In the genomic region with DNA sequence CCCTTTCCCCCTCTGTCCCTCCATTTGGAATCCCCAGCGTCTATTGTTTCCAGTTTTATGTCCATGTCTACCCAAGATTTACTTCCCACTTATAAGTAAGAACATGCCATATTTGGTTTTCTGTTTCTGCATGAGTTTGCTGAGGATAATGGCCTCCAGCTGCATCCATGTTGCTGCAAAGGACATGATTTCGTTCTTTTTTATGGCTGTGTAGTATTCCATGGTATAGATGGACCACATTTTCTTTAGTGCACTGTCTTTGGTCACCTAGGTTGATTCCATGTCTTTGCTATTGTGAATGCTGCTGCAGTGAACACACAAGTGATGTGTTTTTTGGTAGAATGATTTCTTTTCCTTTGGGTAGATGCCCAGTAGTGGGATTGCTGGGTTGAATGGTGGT, we compare ENCODE assay signal across 23 cellular contexts. TPM values are rescaled to one million over a fixed set of nuclear protein-coding genes. Genes with fewer than 3 reads are reported as not detected.
DNase-seq lines count a peak whose midpoint lies in the region; ATAC-seq and TF ChIP-seq lines count a peak whose summit lies in the region.
"Had no signal": no experiment of that assay in that cellular context is flagged by ENCODE, and none has a peak within 500 bp of the region (broad histone marks: within the 10 kb centered on the region; RNA-seq: fewer than 3 reads in every experiment).

No MANE protein-coding gene starts in this region.

- no peak for ATAC-seq in gastrocnemius medialis
- ATAC-seq: A549, GM12878 had no signal

- no peaks in the 10 kb centered on the region for H3K9me3 ChIP-seq in HEK293 (ENCODE audit: control insufficient read depth, insufficient read depth, low read depth, low read length)
- no peaks in the 10 kb centered on the region; the same call in 1 of the 2 replicates for H3K9me3 ChIP-seq in SJCRH30 (replicated peaks)
- H3K9me3 ChIP-seq in gastrocnemius medialis = peaks cover 0 to 9% (median 0%) of the 10 kb centered on the region in 3 donors
- peaks cover 12 to 51% of the 10 kb centered on the region in 2 donors for H3K9me3 ChIP-seq in ascending aorta

- in situ Hi-C loops in gastrocnemius medialis (cut with MboI; ENCODE audit: low sequenced_read_pairs in 4 of 4) = no loop called here

- no peak overlapping the region for H3K4me3 ChIP-seq in HEK293 (ENCODE audit: low read depth, low read length)
- H3K4me3 ChIP-seq in SJCRH30 = no peak overlapping the region
- H3K4me3 ChIP-seq in gastrocnemius medialis = no peak overlapping the region
- no peak overlapping the region for H3K4me3 ChIP-seq in ascending aorta
- H3K4me3 ChIP-seq: A549; BLaER1 treated with 17β-estradiol and CSF1 and Interleukin-3, amounts not matched to agents 10 nM and 100 nM; GM12878; HAP-1 had no signal

- H3K36me3 Mint-ChIP-seq in endothelial cell (ENCODE audit: low read depth, unreplicated experiment) = peaks cover 49% of the 10 kb centered on the region

- H3K36me3 ChIP-seq in HEK293 (ENCODE audit: control insufficient read depth in 2 of 2, insufficient read depth in 1 of 2, low read length in 2 of 2) (peaks cover 0 to 27% of the 10 kb centered on the region in 2 experiments; a peak in 2 of 3 replicates), SJCRH30 (peaks cover under 1% of the 10 kb centered on the region; the same call in 1 of the 2 replicates), gastrocnemius medialis (no peaks in the 10 kb centered on the region), ascending aorta (peaks cover 7 to 27% of the 10 kb centered on the region in 2 donors)
- H3K36me3 ChIP-seq: HAP-1 had no signal

- TF ChIP-seq CTCF in HEK293 (tag by site-specific recombination; IDR thresholded peaks at IDR 0.05) = no peak
- TF ChIP-seq CTCF in endothelial cell (IDR thresholded peaks at IDR 0.05; ENCODE audit: unreplicated experiment) = no peak
- TF ChIP-seq CTCF in gastrocnemius medialis (IDR thresholded peaks at IDR 0.05 in 4 of 5, conservative IDR thresholded peaks at IDR 0.05 in 1 of 5) = no peak
- no peak for TF ChIP-seq CTCF in ascending aorta (IDR thresholded peaks at IDR 0.05)

- no peak overlapping the region for H3K27ac Mint-ChIP-seq in endothelial cell (ENCODE audit: unreplicated experiment)
- H3K27ac Mint-ChIP-seq: CD4-positive, alpha-beta T cell; CD8-positive, alpha-beta memory T cell had no signal

- intact Hi-C loops in gastrocnemius medialis (cut with DNase I; ENCODE audit: low total_unique reads) = no loop called here
- intact Hi-C loops in posterior cingulate gyrus (cut with DNase I) = no loop called here
- intact Hi-C loops in ascending aorta (cut with DNase I) = no loop called here

- H3K4me1 ChIP-seq in HEK293 (ENCODE audit: control insufficient read depth, insufficient read depth, low read length) (no peaks in the 10 kb centered on the region), SJCRH30 (peaks cover 39% of the 10 kb centered on the region), gastrocnemius medialis (peaks cover 16 to 29% of the 10 kb centered on the region in 2 donors), ascending aorta (peaks cover 0 to 10% of the 10 kb centered on the region in 2 donors)
- H3K4me1 ChIP-seq: A549, BE2C had no signal

- DNase-seq in SJCRH30 = no peak
- no peak for DNase-seq in endothelial cell (ENCODE audit: low spot score)
- no peak for DNase-seq in gastrocnemius medialis
- no peak for DNase-seq in posterior cingulate gyrus
- no peak for DNase-seq in GM19240 (ENCODE audit: insufficient read length, low spot score)
- no peak for DNase-seq in ascending aorta (ENCODE audit: low spot score in 2 of 2)
- DNase-seq: 8988T; ACHN; AML-193; BE2C; CD4-positive, alpha-beta T cell; CD8-positive, alpha-beta memory T cell; DMS 273 treated with DMSO at 0.1 percent for 48 hours; DMS79; EL; GDM1; GOT3 had no signal

- POLR2A ChIA-PET in HEK293 (lab: Yijun Ruan, JAX) = no interaction called here

- no peak overlapping the region for H3K27ac ChIP-seq in HEK293 (ENCODE audit: extremely low read depth, low read depth, low read length)
- peak overlapping the region; percentile 64; the same call in 1 of the 2 replicates for H3K27ac ChIP-seq in SJCRH30
- peak overlapping the region in 3 of 4 donors; percentile 20 to 79 (median 77) for H3K27ac ChIP-seq in gastrocnemius medialis
- no peak overlapping the region for H3K27ac ChIP-seq in ascending aorta
- H3K27ac ChIP-seq: A549; BLaER1 treated with 17β-estradiol and CSF1 and Interleukin-3, amounts not matched to agents 10 nM and 100 nM had no signal

- H3K27me3 ChIP-seq in SJCRH30 (no peaks in the 10 kb centered on the region), gastrocnemius medialis (no peaks in the 10 kb centered on the region), ascending aorta (no peaks in the 10 kb centered on the region)
- H3K27me3 ChIP-seq: BE2C; BLaER1 treated with 17β-estradiol and CSF1 and Interleukin-3, amounts not matched to agents 10 nM and 100 nM had no signal

- peak overlapping the region; percentile 50 for H3K4me3 Mint-ChIP-seq in endothelial cell (ENCODE audit: unreplicated experiment)
- H3K4me3 Mint-ChIP-seq: CD14-positive monocyte had no signal

- CTCF ChIA-PET in HEK293 (lab: Yijun Ruan, JAX) = no interaction called here

- H3K4me1 Mint-ChIP-seq in endothelial cell (ENCODE audit: unreplicated experiment) = peaks cover 5% of the 10 kb centered on the region

- TF ChIP-seq POLR2A in gastrocnemius medialis (IDR thresholded peaks at IDR 0.05) = no peak

- peaks cover 14% of the 10 kb centered on the region for H3K9me3 Mint-ChIP-seq in endothelial cell (ENCODE audit: unreplicated experiment)
- H3K9me3 Mint-ChIP-seq: CD4-positive, alpha-beta T cell had no signal

- H3K27me3 Mint-ChIP-seq in endothelial cell (ENCODE audit: unreplicated experiment) = peaks cover 4% of the 10 kb centered on the region
- H3K27me3 Mint-ChIP-seq: CD4-positive, alpha-beta T cell; CD8-positive, alpha-beta memory T cell had no signal

TF ChIP-seq in HEK293, 187 proteins besides CTCF, POLR2A, EP300 and RAD21 (continues in another document):
- TF ChIP-seq ZNF76 (tag by site-specific recombination; IDR thresholded peaks at IDR 0.05; ENCODE audit: borderline replicate concordance, low read depth) = no peak
- no peak for TF ChIP-seq ZNF266 (tag by site-specific recombination; IDR thresholded peaks at IDR 0.05; ENCODE audit: low read depth)
- no peak for TF ChIP-seq ZBTB21 (tag by site-specific recombination; IDR thresholded peaks at IDR 0.05)
- TF ChIP-seq KLF7 (tag by site-specific recombination; IDR thresholded peaks at IDR 0.05; ENCODE audit: borderline replicate concordance) = no peak
- no peak for TF ChIP-seq ZNF501 (tag by site-specific recombination; IDR thresholded peaks at IDR 0.05)
- TF ChIP-seq, protein P1, sequence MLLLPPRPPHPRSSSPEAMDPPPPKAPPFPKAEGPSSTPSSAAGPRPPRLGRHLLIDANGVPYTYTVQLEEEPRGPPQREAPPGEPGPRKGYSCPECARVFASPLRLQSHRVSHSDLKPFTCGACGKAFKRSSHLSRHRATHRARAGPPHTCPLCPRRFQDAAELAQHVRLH (tag by site-specific recombination; IDR thresholded peaks at IDR 0.05) = 0 out of 2 replicates have a peak, but pooled peaks have one; percentile 50
- no peak for TF ChIP-seq ZNF16 (tag by site-specific recombination; IDR thresholded peaks at IDR 0.05; ENCODE audit: low read depth)
- no peak for TF ChIP-seq OVOL3 (tag by site-specific recombination; IDR thresholded peaks at IDR 0.05)
- no peak for TF ChIP-seq SCRT1 (tag by site-specific recombination; IDR thresholded peaks at IDR 0.05; ENCODE audit: borderline replicate concordance)
- TF ChIP-seq, protein P2, sequence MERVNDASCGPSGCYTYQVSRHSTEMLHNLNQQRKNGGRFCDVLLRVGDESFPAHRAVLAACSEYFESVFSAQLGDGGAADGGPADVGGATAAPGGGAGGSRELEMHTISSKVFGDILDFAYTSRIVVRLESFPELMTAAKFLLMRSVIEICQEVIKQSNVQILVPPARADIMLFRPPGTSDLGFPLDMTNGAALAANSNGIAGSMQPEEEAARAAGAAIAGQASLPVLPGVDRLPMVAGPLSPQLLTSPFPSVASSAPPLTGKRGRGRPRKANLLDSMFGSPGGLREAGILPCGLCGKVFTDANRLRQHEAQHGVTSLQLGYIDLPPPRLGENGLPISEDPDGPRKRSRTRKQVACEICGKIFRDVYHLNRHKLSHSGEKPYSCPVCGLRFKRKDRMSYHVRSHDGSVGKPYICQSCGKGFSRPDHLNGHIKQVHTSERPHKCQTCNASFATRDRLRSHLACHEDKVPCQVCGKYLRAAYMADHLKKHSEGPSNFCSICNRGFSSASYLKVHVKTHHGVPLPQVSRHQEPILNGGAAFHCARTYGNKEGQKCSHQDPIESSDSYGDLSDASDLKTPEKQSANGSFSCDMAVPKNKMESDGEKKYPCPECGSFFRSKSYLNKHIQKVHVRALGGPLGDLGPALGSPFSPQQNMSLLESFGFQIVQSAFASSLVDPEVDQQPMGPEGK (tag by site-specific recombination; IDR thresholded peaks at IDR 0.05) = no peak
- peak; percentile 87 for TF ChIP-seq ZNF146 (tag by site-specific recombination; IDR thresholded peaks at IDR 0.05)
- TF ChIP-seq ZNF544 (tag by site-specific recombination; IDR thresholded peaks at IDR 0.05) = no peak

RNA-seq across cellular contexts. Expression of a gene that starts 3.8 kb away (rescaled TPM):
- 10.7 and 11.8 TPM in 2 replicates for total RNA-seq in SJCRH30 (2014; rRNA removed; shearing (Covaris generic))
- 13.9 TPM for total RNA-seq in endothelial cell (ENCODE audit: unreplicated experiment)
- 1 to 10 TPM; 1.9 to 5.5 (median 2.7) TPM for total RNA-seq in gastrocnemius medialis
- 6.8 TPM for total RNA-seq in ascending aorta

RNA-seq across cellular contexts. Expression of a gene that starts 22.0 kb away (rescaled TPM):
- 18.4 and 21.3 TPM in 2 replicates for total RNA-seq in SJCRH30 (2014; rRNA removed; shearing (Covaris generic))
- total RNA-seq in endothelial cell (ENCODE audit: unreplicated experiment) (not detected), gastrocnemius medialis (under 1 TPM in 2 of 4 donors, not detected in 2; 0.26 to 0.34 TPM), ascending aorta (not detected)
- total RNA-seq: CD4-positive, alpha-beta T cell; CD8-positive, alpha-beta memory T cell; GM12878 had no signal

RNA-seq across cellular contexts. Expression of a gene that starts 25.4 kb away (rescaled TPM):
- 1.3 and 1.6 TPM in 2 replicates for total RNA-seq in SJCRH30 (2014; rRNA removed; shearing (Covaris generic))
- 9.0 TPM for total RNA-seq in endothelial cell (ENCODE audit: unreplicated experiment)
- total RNA-seq in gastrocnemius medialis = 1 to 10 TPM; 2.1 to 5.3 (median 2.6) TPM
- total RNA-seq in ascending aorta = 1.1 TPM

RNA-seq across cellular contexts. Expression of a gene that starts 55.6 kb away (rescaled TPM):
- total RNA-seq in SJCRH30 (2014; rRNA removed; shearing (Covaris generic)) = 16.7 and 18.9 TPM in 2 replicates
- 2.2 TPM for total RNA-seq in endothelial cell (ENCODE audit: unreplicated experiment)
- total RNA-seq in gastrocnemius medialis = 1 to 10 TPM in 2 of 4 donors, under 1 TPM in 2; 0.44 to 2.1 (median 0.83) TPM
- 9.8 TPM for total RNA-seq in ascending aorta

RNA-seq across cellular contexts. Expression of a gene that starts 59.8 kb away (rescaled TPM):
- total RNA-seq in SJCRH30 (2014; rRNA removed; shearing (Covaris generic)) = 114 and 119 TPM in 2 replicates
- total RNA-seq in endothelial cell (ENCODE audit: unreplicated experiment) (56.8 TPM), gastrocnemius medialis (100 to 1,000 TPM in 1 of 4 donors, 10 to 100 TPM in 3; 31.5 to 114 (median 73.0) TPM), ascending aorta (67.3 TPM)

Comparison
In these comparisons a context has a peak if more than half of its experiments do, and no peak if none do; other contexts are left out.
1. H3K27ac ChIP-seq: peak in SJCRH30 (single experiment) and gastrocnemius medialis (3 of 4); none in HEK293 (single experiment) and ascending aorta (0 of 2).
2. RNA of a gene that starts 22.0 kb away (total RNA-seq): 18.4 to 21.3 TPM in SJCRH30; 0.26 to 0.34 TPM in gastrocnemius medialis, not detected in endothelial cell (single experiment) and not detected in ascending aorta (single experiment); every median in the first group is over 10 times any median in the second.